In the genomic region with DNA sequence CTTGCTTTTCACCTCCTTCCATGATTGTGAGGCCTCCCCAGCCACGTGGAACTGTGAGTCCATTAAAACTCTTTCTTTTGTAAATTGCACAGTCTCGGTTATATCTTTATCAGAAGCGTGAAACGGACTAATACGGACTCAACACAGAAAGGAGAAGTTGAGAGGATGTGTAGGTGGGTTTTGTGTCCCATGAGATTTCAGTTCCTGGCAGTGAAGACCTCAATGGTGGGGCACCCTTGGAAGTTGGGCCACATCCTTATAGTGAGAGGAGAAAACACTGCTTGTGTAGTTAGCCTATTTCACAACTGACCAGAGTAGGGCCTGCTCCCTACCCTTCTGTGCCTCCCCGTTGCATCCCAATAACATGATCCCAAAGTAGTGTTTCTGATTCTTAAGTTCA, we compare ENCODE assay signal across 13 cellular contexts.
DNase-seq lines count a peak whose midpoint lies in the region; ATAC-seq and TF ChIP-seq lines count a peak whose summit lies in the region.
"Had no signal": no experiment of that assay in that cellular context is flagged by ENCODE, and none has a peak within 500 bp of the region (broad histone marks: within the 10 kb centered on the region; RNA-seq: fewer than 3 reads in every experiment).

No MANE protein-coding gene starts in this region.

- H2AFZ ChIP-seq in OCI-LY3 (ENCODE audit: low read depth, low read length) = no peak overlapping the region

- H3K27ac ChIP-seq in OCI-LY3 (ENCODE audit: low read length) (no peak overlapping the region), endodermal cell (ENCODE audit: low read depth, low read length) (no peak overlapping the region)
- H3K27ac ChIP-seq: C4-2B had no signal

- peak; percentile 63 for ATAC-seq in memory B cell (ENCODE audit: low read depth)

- H4K20me1 ChIP-seq in OCI-LY3 (ENCODE audit: insufficient read depth, low read length) = no peaks in the 10 kb centered on the region

- H3K4me2 ChIP-seq in OCI-LY3 (ENCODE audit: low read length) = peak overlapping the region; percentile 12; the same call in 1 of the 2 replicates

- H3K27me3 ChIP-seq in OCI-LY3 (ENCODE audit: low read depth, low read length) = no peaks in the 10 kb centered on the region; the same call in 1 of the 2 replicates
- no peaks in the 10 kb centered on the region for H3K27me3 ChIP-seq in endodermal cell (ENCODE audit: control insufficient read depth, insufficient read depth, low read length, poor library complexity, severe bottlenecking)
- H3K27me3 ChIP-seq: BE2C had no signal

- H3K36me3 Mint-ChIP-seq in memory B cell = no peaks in the 10 kb centered on the region
- H3K36me3 Mint-ChIP-seq in endodermal cell (ENCODE audit: low read depth) = no peaks in the 10 kb centered on the region
- H3K36me3 Mint-ChIP-seq: CD4-positive, alpha-beta memory T cell had no signal

- peaks cover 56% of the 10 kb centered on the region for H3K4me1 ChIP-seq in OCI-LY3 (ENCODE audit: low read length)
- peaks cover 3% of the 10 kb centered on the region for H3K4me1 ChIP-seq in endodermal cell (ENCODE audit: control insufficient read depth, insufficient read depth, low read length)
- H3K4me1 ChIP-seq: BE2C had no signal

- peaks cover 7% of the 10 kb centered on the region; the same call in 1 of the 2 replicates for H3K9me3 ChIP-seq in OCI-LY3 (ENCODE audit: insufficient read depth, low read length)
- H3K9me3 ChIP-seq in endodermal cell (ENCODE audit: control insufficient read depth, low read length) = no peaks in the 10 kb centered on the region
- H3K9me3 ChIP-seq: BE2C had no signal

- H3K36me3 ChIP-seq in OCI-LY3 (replicated peaks; ENCODE audit: low read depth, low read length) = peaks cover 13% of the 10 kb centered on the region
- no peaks in the 10 kb centered on the region for H3K36me3 ChIP-seq in endodermal cell (ENCODE audit: control insufficient read depth, insufficient read depth, low read length)
- H3K36me3 ChIP-seq: BE2C had no signal

- no peak for TF ChIP-seq CTCF in OCI-LY3 (IDR thresholded peaks at IDR 0.05; ENCODE audit: low read depth, low read length)
- no peak for TF ChIP-seq CTCF in endodermal cell (conservative IDR thresholded peaks at IDR 0.05)

- H3K4me3 ChIP-seq in OCI-LY3 (ENCODE audit: low read length) = no peak overlapping the region
- no peak overlapping the region for H3K4me3 ChIP-seq in endodermal cell (ENCODE audit: low read length)

- H3K27ac Mint-ChIP-seq in memory B cell (peak overlapping the region; percentile 22), endodermal cell (no peak overlapping the region)
- H3K27ac Mint-ChIP-seq: CD4-positive, alpha-beta memory T cell had no signal

- H3K9me3 Mint-ChIP-seq in memory B cell (no peaks in the 10 kb centered on the region), endodermal cell (no peaks in the 10 kb centered on the region)
- H3K9me3 Mint-ChIP-seq: CD4-positive, alpha-beta memory T cell had no signal

- WGBS in endodermal cell (ENCODE audit: insufficient coverage in 1 of 2, insufficient read length in 1 of 2), 2 experiments = 93 to 94% methylated on average over 6 of the region's 6 CpGs

- H3K79me2 ChIP-seq in OCI-LY3 (ENCODE audit: low read length) = no peaks in the 10 kb centered on the region

- H3K27me3 Mint-ChIP-seq in memory B cell = no peaks in the 10 kb centered on the region
- H3K27me3 Mint-ChIP-seq in endodermal cell (ENCODE audit: insufficient read depth) = no peaks in the 10 kb centered on the region

- H3K9ac ChIP-seq in OCI-LY3 (ENCODE audit: low read length) = no peak overlapping the region
- no peak overlapping the region for H3K9ac ChIP-seq in endodermal cell (ENCODE audit: extremely low read depth, low read length, poor library complexity, severe bottlenecking)

- DNase-seq in CD1c-positive myeloid dendritic cell (ENCODE audit: extremely low spot score) (peak; percentile 51), memory B cell (ENCODE audit: low spot score in 2 of 2) (peak in 1 of 2 donors; percentile 8), endodermal cell (no peak), NCI-H345 (lab: John Stamatoyannopoulos, UW) (no peak)
- no peak for DNase-seq in activated naive CD4-positive, alpha-beta T cell treated with anti-CD3 and anti-CD28 coated beads, Interleukin-2, amount 50 U/mL, for 16 hours
- DNase-seq: BE2C; CD4-positive, alpha-beta memory T cell; DMS153; DMS79; GDM1; HCEC 1CT had no signal

- H3K4me1 Mint-ChIP-seq in memory B cell (peaks cover 28% of the 10 kb centered on the region), endodermal cell (peaks cover 24% of the 10 kb centered on the region)
- H3K4me1 Mint-ChIP-seq: CD4-positive, alpha-beta memory T cell had no signal

- H3K4me3 Mint-ChIP-seq in memory B cell (peak overlapping the region; percentile 9), endodermal cell (no peak overlapping the region)
- H3K4me3 Mint-ChIP-seq: CD4-positive, alpha-beta memory T cell had no signal
